Comparison of ENCODE assay signal across 1 cellular context in the genomic region with DNA sequence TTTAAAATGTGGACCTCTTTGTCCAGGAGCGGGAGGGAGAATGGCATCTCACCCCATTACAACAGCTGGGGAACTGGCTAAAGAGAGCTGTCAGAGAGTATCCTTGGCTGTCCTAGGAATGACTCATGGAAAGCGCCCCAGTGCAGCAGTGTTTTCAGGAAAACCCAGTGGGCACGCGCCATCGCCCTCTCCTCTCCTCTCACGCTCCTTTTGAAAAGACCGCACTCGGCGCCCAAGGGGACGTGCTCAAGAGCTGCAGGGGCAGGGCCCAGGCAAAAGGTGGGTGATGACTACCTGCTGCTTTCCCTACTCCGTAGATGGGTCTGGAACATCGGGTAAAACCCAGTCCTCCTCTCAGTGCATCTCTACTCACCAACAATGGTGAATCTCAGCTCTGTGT.
TF ChIP-seq lines count a peak whose summit lies in the region.

No MANE protein-coding gene starts in this region.

TF ChIP-seq in WTC11, 78 proteins besides CTCF, POLR2A, EP300 and RAD21 (continued from another document):
- TF ChIP-seq, protein P1, sequence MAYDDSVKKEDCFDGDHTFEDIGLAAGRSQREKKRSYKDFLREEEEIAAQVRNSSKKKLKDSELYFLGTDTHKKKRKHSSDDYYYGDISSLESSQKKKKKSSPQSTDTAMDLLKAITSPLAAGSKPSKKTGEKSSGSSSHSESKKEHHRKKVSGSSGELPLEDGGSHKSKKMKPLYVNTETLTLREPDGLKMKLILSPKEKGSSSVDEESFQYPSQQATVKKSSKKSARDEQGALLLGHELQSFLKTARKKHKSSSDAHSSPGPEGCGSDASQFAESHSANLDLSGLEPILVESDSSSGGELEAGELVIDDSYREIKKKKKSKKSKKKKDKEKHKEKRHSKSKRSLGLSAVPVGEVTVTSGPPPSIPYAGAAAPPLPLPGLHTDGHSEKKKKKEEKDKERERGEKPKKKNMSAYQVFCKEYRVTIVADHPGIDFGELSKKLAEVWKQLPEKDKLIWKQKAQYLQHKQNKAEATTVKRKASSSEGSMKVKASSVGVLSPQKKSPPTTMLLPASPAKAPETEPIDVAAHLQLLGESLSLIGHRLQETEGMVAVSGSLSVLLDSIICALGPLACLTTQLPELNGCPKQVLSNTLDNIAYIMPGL (CRISPR knock-in tag; IDR thresholded peaks at IDR 0.05), result no peak
- no peak for TF ChIP-seq ESRRA (CRISPR knock-in tag; IDR thresholded peaks at IDR 0.05; ENCODE audit: borderline replicate concordance)
- no peak for TF ChIP-seq PRRX2 (CRISPR knock-in tag; IDR thresholded peaks at IDR 0.05)
- TF ChIP-seq, protein P2, sequence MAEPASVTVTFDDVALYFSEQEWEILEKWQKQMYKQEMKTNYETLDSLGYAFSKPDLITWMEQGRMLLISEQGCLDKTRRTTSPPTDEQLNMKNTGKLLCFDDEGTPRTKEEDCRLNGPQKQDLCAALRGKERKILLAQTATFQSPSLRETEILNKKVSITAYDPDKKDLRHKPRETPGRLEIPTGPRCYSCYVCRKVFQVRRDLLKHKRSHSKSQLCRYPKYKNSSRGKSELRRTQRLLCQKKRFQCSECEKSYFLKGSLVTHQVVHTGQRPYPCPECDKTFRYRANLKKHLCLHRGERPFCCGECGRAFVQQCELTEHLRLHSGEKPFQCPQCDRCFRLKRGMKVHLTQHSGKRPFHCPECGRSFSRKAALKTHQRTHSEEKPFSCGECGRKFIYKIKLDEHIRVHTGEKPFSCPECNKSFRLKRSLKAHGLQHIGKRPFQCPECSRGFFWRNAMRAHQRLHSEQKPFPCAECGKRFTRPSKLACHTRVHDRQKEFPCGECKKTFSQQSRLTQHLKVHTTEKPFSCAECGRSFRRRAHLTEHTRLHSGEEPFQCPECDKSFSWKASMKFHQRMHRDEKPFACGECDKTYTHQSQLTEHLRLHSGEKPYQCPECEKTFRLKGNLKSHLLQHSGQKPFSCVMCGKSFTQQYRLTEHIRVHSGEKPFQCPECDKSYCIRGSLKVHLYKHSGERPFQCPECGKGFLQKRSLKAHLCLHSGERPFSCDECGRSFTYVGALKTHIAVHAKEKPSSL (CRISPR knock-in tag; conservative IDR thresholded peaks at IDR 0.05), result no peak
- TF ChIP-seq TEAD4 (CRISPR knock-in tag; IDR thresholded peaks at IDR 0.05), result no peak
